Comparison of ENCODE assay signal across 8 cellular contexts in genomic region chr19:39412867-39413268, GRCh38. TPM values are rescaled to one million over a fixed set of nuclear protein-coding genes. Genes with fewer than 3 reads are reported as not detected.
A peak's percentile ranks its signal among the peaks of the same experiment; 100 is the strongest.
DNase-seq lines count a peak whose midpoint lies in the region; ATAC-seq, FAIRE-seq and TF ChIP-seq lines count a peak whose summit lies in the region.

No MANE protein-coding gene starts in this region.

- peak overlapping the region; percentile 89 for H3K9ac ChIP-seq in muscle layer of colon (ENCODE audit: low read length)

- H3K36me3 ChIP-seq in muscle layer of colon (ENCODE audit: insufficient read depth, low read length), result peaks cover 21% of the 10 kb centered on the region

- peak overlapping the region; percentile 99 for H3K27ac ChIP-seq in muscle layer of colon (ENCODE audit: low read depth, low read length)

- POLR2A ChIA-PET in AG04449 (lab: Yijun Ruan, JAX), result interaction anchor here (2.0 to 2.3 kb wide), 3 partner anchors 15 to 23 kb away, joined by 9 to 49 read pairs (median 11); partner anchors contain the start of gene RPS16

- H3K4me3 ChIP-seq in AG04449 (ENCODE audit: low read depth, low read length) (peak overlapping the region; percentile 87), cardiac fibroblast (replicated peaks in 1 of 2; ENCODE audit: low read depth in 2 of 2, low read length in 2 of 2) (peak overlapping the region; percentile 84 to 87), muscle layer of colon (ENCODE audit: low read depth in 1 of 2, low read length in 2 of 2) (peak overlapping the region; percentile 74 to 90)
- H3K4me3 ChIP-seq in Jurkat, Clone E6-1 (ENCODE audit: low read length), result peak overlapping the region; percentile 91

- H3K27me3 ChIP-seq in muscle layer of colon (ENCODE audit: control insufficient read depth in 1 of 2, insufficient read depth in 2 of 2, low read length in 2 of 2), result no peaks in the 10 kb centered on the region

- DNase-seq in AG04449 (ENCODE audit: low read depth, low spot score) (no peak), cardiac fibroblast (ENCODE audit: low read depth in 2 of 2) (peak in 1 of 2 donors; percentile 24), NCI-H774 (lab: John Stamatoyannopoulos, UW) (no peak), RKO (ENCODE audit: low spot score) (no peak), GM12892 (ENCODE audit: insufficient read length) (no peak)
- DNase-seq in Jurkat, Clone E6-1 (ENCODE audit: low read depth, low spot score), result no peak

- no peaks in the 10 kb centered on the region for H3K9me3 ChIP-seq in muscle layer of colon (ENCODE audit: low read length)

- ATAC-seq in HG03442 (IDR thresholded peaks at IDR 0.05; ENCODE audit: unreplicated experiment), result no peak

- FAIRE-seq in GM12892 (lab: Jason Lieb, UNC), result no peak

- peaks cover 43% of the 10 kb centered on the region for H3K4me1 ChIP-seq in muscle layer of colon (ENCODE audit: insufficient read depth, low read length)

- CTCF ChIA-PET in AG04449 (lab: Yijun Ruan, JAX), result interaction anchor here (2.2 kb wide), 1 partner anchor 16 kb away, joined by 102 read pairs; no protein-coding TSS in a partner anchor

- TF ChIP-seq POLR2A in GM12892 (IDR thresholded peaks at IDR 0.05; ENCODE audit: low read depth, low read length), result no peak

- TF ChIP-seq CTCF in AG04449 (IDR thresholded peaks at IDR 0.05; ENCODE audit: insufficient read depth, low read length, missing control alignments) (no peak), cardiac fibroblast (IDR thresholded peaks at IDR 0.05; ENCODE audit: low read depth, low read length) (no peak)

RNA-seq across cellular contexts. Expression of gene PLEKHG2, which starts 0.4 kb away (rescaled TPM):
- 74.3 TPM for polyA plus RNA-seq in Jurkat, Clone E6-1 (2012; ENCODE audit: insufficient read depth, insufficient read length)
- 14.7 TPM for polyA plus RNA-seq in GM12892 (2012; ENCODE audit: missing spikeins)

RNA-seq across cellular contexts. Expression of gene ZFP36, which starts 6.2 kb away (rescaled TPM):
- 25.0 TPM for polyA plus RNA-seq in Jurkat, Clone E6-1 (2012; ENCODE audit: insufficient read depth, insufficient read length)
- 29.0 TPM for polyA plus RNA-seq in GM12892 (2012; ENCODE audit: missing spikeins)

RNA-seq across cellular contexts. Expression of gene MED29, which starts 21.7 kb away (rescaled TPM):
- 25.2 TPM for polyA plus RNA-seq in Jurkat, Clone E6-1 (2012; ENCODE audit: insufficient read depth, insufficient read length)
- polyA plus RNA-seq in GM12892 (2012; ENCODE audit: missing spikeins), result 9.6 TPM

RNA-seq across cellular contexts. Expression of gene PAF1, which starts 22.0 kb away (rescaled TPM):
- polyA plus RNA-seq in Jurkat, Clone E6-1 (2012; ENCODE audit: insufficient read depth, insufficient read length), result 90.4 TPM
- polyA plus RNA-seq in GM12892 (2012; ENCODE audit: missing spikeins), result 24.4 TPM

RNA-seq across cellular contexts. Expression of gene RPS16, which starts 22.9 kb away (rescaled TPM):
- 2,430 TPM for polyA plus RNA-seq in Jurkat, Clone E6-1 (2012; ENCODE audit: insufficient read depth, insufficient read length)
- 4,399 TPM for polyA plus RNA-seq in GM12892 (2012; ENCODE audit: missing spikeins)
